Comparison of ENCODE assay signal across 8 cellular contexts in genomic region chr12:57693659-57694458, GRCh38. TPM values are rescaled to one million over a fixed set of nuclear protein-coding genes. Genes with fewer than 3 reads are reported as not detected.
DNase-seq lines count a peak whose midpoint lies in the region; ATAC-seq and TF ChIP-seq lines count a peak whose summit lies in the region.

A gene with protein sequence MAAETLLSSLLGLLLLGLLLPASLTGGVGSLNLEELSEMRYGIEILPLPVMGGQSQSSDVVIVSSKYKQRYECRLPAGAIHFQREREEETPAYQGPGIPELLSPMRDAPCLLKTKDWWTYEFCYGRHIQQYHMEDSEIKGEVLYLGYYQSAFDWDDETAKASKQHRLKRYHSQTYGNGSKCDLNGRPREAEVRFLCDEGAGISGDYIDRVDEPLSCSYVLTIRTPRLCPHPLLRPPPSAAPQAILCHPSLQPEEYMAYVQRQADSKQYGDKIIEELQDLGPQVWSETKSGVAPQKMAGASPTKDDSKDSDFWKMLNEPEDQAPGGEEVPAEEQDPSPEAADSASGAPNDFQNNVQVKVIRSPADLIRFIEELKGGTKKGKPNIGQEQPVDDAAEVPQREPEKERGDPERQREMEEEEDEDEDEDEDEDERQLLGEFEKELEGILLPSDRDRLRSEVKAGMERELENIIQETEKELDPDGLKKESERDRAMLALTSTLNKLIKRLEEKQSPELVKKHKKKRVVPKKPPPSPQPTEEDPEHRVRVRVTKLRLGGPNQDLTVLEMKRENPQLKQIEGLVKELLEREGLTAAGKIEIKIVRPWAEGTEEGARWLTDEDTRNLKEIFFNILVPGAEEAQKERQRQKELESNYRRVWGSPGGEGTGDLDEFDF (plus strand): TSS chr12:57694132. CDS start chr12:57694162, 30 bp downstream.

- H3K27ac ChIP-seq in esophagus (ENCODE audit: low read depth in 2 of 2, low read length in 1 of 2), result peak within 1 kb of the TSS; percentile 87 to 92

- DNase-seq in DMS53 treated with DMSO at 0.1 percent for 48 hours (lab: John Stamatoyannopoulos, UW; ENCODE audit: unreplicated experiment) (peak; percentile 100), OCI-M2 (lab: John Stamatoyannopoulos, UW; ENCODE audit: unreplicated experiment) (peak; percentile 90), activated T-cell treated with anti-CD3 and anti-CD28 coated beads for 48 hours (ENCODE audit: low read depth) (peak; percentile 88)
- peak; percentile 82 to 90 for DNase-seq in stimulated activated CD8-positive, alpha-beta memory T cell treated with anti-CD3 and anti-CD28 coated beads, Interleukin-7, amount 100 ng/mL, for 1 hour (ENCODE audit: low read depth in 2 of 2)

- H3K27me3 ChIP-seq in esophagus (ENCODE audit: control insufficient read depth in 1 of 2, insufficient read depth in 2 of 2, low read length in 2 of 2) (no peaks in the 10 kb centered on the region), mucosa of stomach (ENCODE audit: control insufficient read depth, insufficient read depth, low read length) (no peaks in the 10 kb centered on the region)

- H3K36me3 ChIP-seq in esophagus (ENCODE audit: control insufficient read depth in 2 of 2, insufficient read depth in 2 of 2, low read length in 1 of 2) (peaks cover 12 to 19% of the 10 kb centered on the region in 2 donors), mucosa of stomach (ENCODE audit: control insufficient read depth, insufficient read depth, low read length) (peaks cover 10% of the 10 kb centered on the region)

- 0% methylated on average over 44 to 45 of the region's 45 CpGs for WGBS in esophagus, 2 donors

- TF ChIP-seq RAD21 in Ishikawa (IDR thresholded peaks at IDR 0.05; ENCODE audit: low read depth), result peak; percentile 48; the same call in 1 of the 2 replicates

- H3K9ac ChIP-seq in mucosa of stomach (ENCODE audit: low read length), result peak within 1 kb of the TSS; percentile 90

- H3K4me1 ChIP-seq in esophagus (ENCODE audit: control insufficient read depth in 2 of 2, insufficient read depth in 2 of 2, low read length in 1 of 2), result peaks cover 4 to 8% of the 10 kb centered on the region in 2 donors
- peaks cover 7% of the 10 kb centered on the region for H3K4me1 ChIP-seq in mucosa of stomach (ENCODE audit: control insufficient read depth, insufficient read depth, low read length)

- peak within 1 kb of the TSS; percentile 98 for H3K4me3 ChIP-seq in esophagus (ENCODE audit: low read depth in 1 of 2, low read length in 2 of 2)
- peak within 1 kb of the TSS; percentile 71 for H3K4me3 ChIP-seq in mucosa of stomach (ENCODE audit: low read length)

- H3K9me3 ChIP-seq in esophagus (ENCODE audit: control insufficient read depth in 2 of 2, insufficient read depth in 1 of 2, low read depth in 1 of 2, low read length in 1 of 2), result no peaks in the 10 kb centered on the region
- H3K9me3 ChIP-seq in mucosa of stomach (ENCODE audit: control insufficient read depth, low read length), result no peaks in the 10 kb centered on the region

- peak; percentile 98 for ATAC-seq in GM21576 (IDR thresholded peaks at IDR 0.05; ENCODE audit: unreplicated experiment)

- TF ChIP-seq EP300 in Ishikawa (IDR thresholded peaks at IDR 0.05; ENCODE audit: borderline replicate concordance), result no peak; the same call in 1 of the 2 replicates

TF ChIP-seq in Ishikawa, 13 proteins besides CTCF, POLR2A, EP300 and RAD21:
- TF ChIP-seq, protein P1, sequence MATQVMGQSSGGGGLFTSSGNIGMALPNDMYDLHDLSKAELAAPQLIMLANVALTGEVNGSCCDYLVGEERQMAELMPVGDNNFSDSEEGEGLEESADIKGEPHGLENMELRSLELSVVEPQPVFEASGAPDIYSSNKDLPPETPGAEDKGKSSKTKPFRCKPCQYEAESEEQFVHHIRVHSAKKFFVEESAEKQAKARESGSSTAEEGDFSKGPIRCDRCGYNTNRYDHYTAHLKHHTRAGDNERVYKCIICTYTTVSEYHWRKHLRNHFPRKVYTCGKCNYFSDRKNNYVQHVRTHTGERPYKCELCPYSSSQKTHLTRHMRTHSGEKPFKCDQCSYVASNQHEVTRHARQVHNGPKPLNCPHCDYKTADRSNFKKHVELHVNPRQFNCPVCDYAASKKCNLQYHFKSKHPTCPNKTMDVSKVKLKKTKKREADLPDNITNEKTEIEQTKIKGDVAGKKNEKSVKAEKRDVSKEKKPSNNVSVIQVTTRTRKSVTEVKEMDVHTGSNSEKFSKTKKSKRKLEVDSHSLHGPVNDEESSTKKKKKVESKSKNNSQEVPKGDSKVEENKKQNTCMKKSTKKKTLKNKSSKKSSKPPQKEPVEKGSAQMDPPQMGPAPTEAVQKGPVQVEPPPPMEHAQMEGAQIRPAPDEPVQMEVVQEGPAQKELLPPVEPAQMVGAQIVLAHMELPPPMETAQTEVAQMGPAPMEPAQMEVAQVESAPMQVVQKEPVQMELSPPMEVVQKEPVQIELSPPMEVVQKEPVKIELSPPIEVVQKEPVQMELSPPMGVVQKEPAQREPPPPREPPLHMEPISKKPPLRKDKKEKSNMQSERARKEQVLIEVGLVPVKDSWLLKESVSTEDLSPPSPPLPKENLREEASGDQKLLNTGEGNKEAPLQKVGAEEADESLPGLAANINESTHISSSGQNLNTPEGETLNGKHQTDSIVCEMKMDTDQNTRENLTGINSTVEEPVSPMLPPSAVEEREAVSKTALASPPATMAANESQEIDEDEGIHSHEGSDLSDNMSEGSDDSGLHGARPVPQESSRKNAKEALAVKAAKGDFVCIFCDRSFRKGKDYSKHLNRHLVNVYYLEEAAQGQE (IDR thresholded peaks at IDR 0.05; ENCODE audit: low read depth), result peak; percentile 54; the same call in 1 of the 2 replicates
- TF ChIP-seq EGR1 (IDR thresholded peaks at IDR 0.05), result peak; percentile 74
- TF ChIP-seq NFIC (IDR thresholded peaks at IDR 0.05), result no peak
- peak; percentile 82 for TF ChIP-seq CREB1 (IDR thresholded peaks at IDR 0.05; ENCODE audit: low read depth)
- no peak for TF ChIP-seq CEBPB (IDR thresholded peaks at IDR 0.05)
- TF ChIP-seq TAF1 (IDR thresholded peaks at IDR 0.05; ENCODE audit: low read depth), result peak; percentile 87
- TF ChIP-seq, protein P2, sequence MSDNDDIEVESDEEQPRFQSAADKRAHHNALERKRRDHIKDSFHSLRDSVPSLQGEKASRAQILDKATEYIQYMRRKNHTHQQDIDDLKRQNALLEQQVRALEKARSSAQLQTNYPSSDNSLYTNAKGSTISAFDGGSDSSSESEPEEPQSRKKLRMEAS (IDR thresholded peaks at IDR 0.05), result peak; percentile 72
- TF ChIP-seq USF1 (IDR thresholded peaks at IDR 0.05), result peak; percentile 84
- TF ChIP-seq YY1 (IDR thresholded peaks at IDR 0.05; ENCODE audit: low read depth), result peak; percentile 97
- peak; percentile 40; the same call in 1 of the 2 replicates for TF ChIP-seq TEAD4 (IDR thresholded peaks at IDR 0.05)
- no peak for TF ChIP-seq ZBTB7A (IDR thresholded peaks at IDR 0.05; ENCODE audit: low read depth)
- TF ChIP-seq FOXM1 (IDR thresholded peaks at IDR 0.05; ENCODE audit: borderline replicate concordance, low read depth), result peak; percentile 62; the same call in 1 of the 2 replicates
- TF ChIP-seq TCF12 (IDR thresholded peaks at IDR 0.05; ENCODE audit: low read depth), result peak; percentile 69; the same call in 1 of the 2 replicates
TF ChIP-seq in Ishikawa: peak in this region for 10.

RNA-seq across cellular contexts. Expression of the gene that starts here (rescaled TPM):
- 100 to 1,000 TPM; 106 to 120 TPM for polyA plus RNA-seq in esophagus

Comparison
In these comparisons a context has a peak if more than half of its experiments do, and no peak if none do; other contexts are left out.
1. Peak in every context shown above with its lines: DNase-seq, ATAC-seq, H3K4me3 ChIP-seq and H3K27ac ChIP-seq.